In the genomic region with DNA sequence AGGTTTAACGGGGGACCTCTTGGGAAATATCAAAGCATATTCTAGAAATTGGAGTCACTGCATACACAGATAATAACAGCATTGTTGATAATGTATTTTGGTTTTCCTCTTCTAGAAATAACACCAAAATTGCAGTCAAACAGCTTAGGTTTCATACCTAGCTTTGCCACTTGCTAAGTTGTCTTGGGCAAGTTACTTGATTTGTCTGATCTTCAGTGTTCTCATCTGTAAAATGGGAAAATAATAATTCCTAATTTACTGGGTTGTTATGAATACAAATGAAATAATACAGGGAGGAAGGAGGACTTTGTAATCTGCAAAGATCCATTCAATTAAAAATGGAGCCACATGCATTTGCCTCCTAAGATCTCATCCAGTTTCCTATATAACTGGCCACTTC, we compare ENCODE assay signal across 18 cellular contexts. TPM values are rescaled to one million over a fixed set of nuclear protein-coding genes. Genes with fewer than 3 reads are reported as not detected.
A peak's percentile ranks its signal among the peaks of the same experiment; 100 is the strongest.
DNase-seq lines count a peak whose midpoint lies in the region; ATAC-seq, FAIRE-seq and TF ChIP-seq lines count a peak whose summit lies in the region.
"Had no signal": no experiment of that assay in that cellular context is flagged by ENCODE, and none has a peak within 500 bp of the region (broad histone marks: within the 10 kb centered on the region; RNA-seq: fewer than 3 reads in every experiment).

No MANE protein-coding gene starts in this region.

- H3K4me2 ChIP-seq in HepG2 (ENCODE audit: low read depth, low read length), result no peak overlapping the region
- H3K4me2 ChIP-seq in H1 (ENCODE audit: insufficient read depth in 1 of 2, low read depth in 2 of 2, low read length in 2 of 2), result no peak overlapping the region
- H3K4me2 ChIP-seq in neuronal stem cell (ENCODE audit: insufficient read depth, low read length, poor library complexity, severe bottlenecking), result no peak overlapping the region
- H3K4me2 ChIP-seq: BLaER1 had no signal

- no peak for TF ChIP-seq RAD21 in HepG2 (CRISPR knock-in tag; IDR thresholded peaks at IDR 0.05)
- TF ChIP-seq RAD21 in H1 (IDR thresholded peaks at IDR 0.05 in 1 of 2, conservative IDR thresholded peaks at IDR 0.05 in 1 of 2; ENCODE audit: low read depth in 2 of 2, low read length in 2 of 2), result no peak

- POLR2A ChIA-PET in HepG2 (lab: Yijun Ruan, JAX), result no interaction called here
- POLR2A ChIA-PET in H1 (lab: Charles Lee; ENCODE audit: partially characterized antibody), result interaction anchor here (0.6 kb wide), 1 partner anchor 109 kb away, joined by 4 read pairs; no protein-coding TSS in a partner anchor

- H2AFZ ChIP-seq in HepG2 (ENCODE audit: low read length) (peak overlapping the region; percentile 59), H1 (ENCODE audit: low read length) (0 out of 2 replicates have a peak overlapping the region, but pooled peaks have one; percentile 48), neuronal stem cell (ENCODE audit: low read length) (peak overlapping the region; percentile 60)
- H2AFZ ChIP-seq: GM23248 had no signal

- TF ChIP-seq CTCF in HepG2 (CRISPR knock-in tag; IDR thresholded peaks at IDR 0.05), result no peak
- no peak for TF ChIP-seq CTCF in right lobe of liver (IDR thresholded peaks at IDR 0.05)
- no peak for TF ChIP-seq CTCF in H1 (IDR thresholded peaks at IDR 0.05; ENCODE audit: control extremely low read depth in 1 of 3, insufficient read depth in 1 of 3, low read depth in 1 of 3, low read length in 3 of 3)

- BruUV-seq in HepG2 (replicated peaks; lab: Mats Ljungman, UMichigan), result no TSS peak

- no peaks in the 10 kb centered on the region for H3K9me3 ChIP-seq in HepG2 (ENCODE audit: low read length)
- no peaks in the 10 kb centered on the region for H3K9me3 ChIP-seq in right lobe of liver
- no peaks in the 10 kb centered on the region for H3K9me3 ChIP-seq in H1 (ENCODE audit: insufficient read depth in 2 of 2, low read depth in 1 of 2, low read length in 1 of 2)
- H3K9me3 ChIP-seq in neuronal stem cell (replicated peaks in 1 of 2; ENCODE audit: control insufficient read depth in 2 of 2, insufficient read depth in 1 of 2, low read depth in 1 of 2, low read length in 2 of 2), result no peaks in the 10 kb centered on the region
- H3K9me3 ChIP-seq: BLaER1 had no signal

- WGBS in HepG2 (ENCODE audit: low lambda C conversion rate), result 36% methylated on average over 1 of the region's 1 CpG
- 84% methylated on average over 1 of the region's 1 CpG for WGBS in right lobe of liver (ENCODE audit: insufficient coverage, low coverage, low lambda C conversion rate, missing lambda C conversion rate)
- 79% methylated on average over 1 of the region's 1 CpG; no CpG with 5 or more reads in 1 of the 2 experiments for WGBS in H1 (ENCODE audit: extremely low coverage in 1 of 2, insufficient coverage in 1 of 2, insufficient read length in 1 of 2, insufficient replicate concordance in 2 of 2, low coverage in 1 of 2, low lambda C conversion rate in 2 of 2, missing lambda C conversion rate in 1 of 2), 2 experiments
- no CpG with 5 or more reads among the region's 1 CpG for WGBS in neuronal stem cell (ENCODE audit: extremely low coverage in 2 of 2, insufficient read length in 2 of 2, insufficient replicate concordance in 1 of 2), 2 donors

- CTCF ChIA-PET in HepG2 (lab: Yijun Ruan, JAX; ENCODE audit: low intra/inter-chr PET ratio, low total read pairs) (no interaction called here), H1 (lab: Charles Lee; ENCODE audit: partially characterized antibody) (interaction anchor here (0.6 to 1.3 kb wide), 2 partner anchors 14 to 301 kb away, joined by 3 read pairs; no protein-coding TSS in a partner anchor)

- H3K27me3 ChIP-seq in HepG2 (ENCODE audit: control insufficient read depth in 1 of 2, insufficient read depth in 2 of 2, low read length in 2 of 2) (no peaks in the 10 kb centered on the region), right lobe of liver (no peaks in the 10 kb centered on the region), H1 (replicated peaks in 1 of 4; ENCODE audit: control insufficient read depth in 3 of 4, extremely low read depth in 1 of 4, insufficient read depth in 3 of 4, low read length in 3 of 4) (no peaks in the 10 kb centered on the region), neuronal stem cell (ENCODE audit: control insufficient read depth in 3 of 3, insufficient read depth in 3 of 3, low read depth in 1 of 3, low read length in 3 of 3) (no peaks in the 10 kb centered on the region)
- H3K27me3 ChIP-seq: BLaER1 had no signal

- no peaks in the 10 kb centered on the region for H3K79me1 ChIP-seq in H1 (ENCODE audit: low read depth, low read length)
- H3K79me1 ChIP-seq in neuronal stem cell (ENCODE audit: low read depth, low read length), result no peaks in the 10 kb centered on the region

- H2BK15ac ChIP-seq in H1 (ENCODE audit: low read length) (no peak overlapping the region), neuronal stem cell (ENCODE audit: low read length) (no peak overlapping the region)

- no peaks in the 10 kb centered on the region for H3K23me2 ChIP-seq in H1 (ENCODE audit: low read depth, low read length)

- H3K79me2 ChIP-seq in HepG2 (ENCODE audit: insufficient read depth, low read length), result no peaks in the 10 kb centered on the region
- H3K79me2 ChIP-seq in H1 (ENCODE audit: control insufficient read depth in 1 of 2, insufficient read depth in 2 of 2, low read length in 2 of 2), result no peaks in the 10 kb centered on the region

- ATAC-seq in HepG2 (no peak), right lobe of liver (no peak), GM18868 (IDR thresholded peaks at IDR 0.05; ENCODE audit: unreplicated experiment) (no peak), left colon (no peak)
- ATAC-seq: HCT116 had no signal

- H2BK120ac ChIP-seq in H1 (replicated peaks; ENCODE audit: low read depth, low read length) (no peak overlapping the region), neuronal stem cell (ENCODE audit: low read depth, low read length) (no peak overlapping the region)

- no peak overlapping the region for H3K56ac ChIP-seq in H1 (replicated peaks; ENCODE audit: insufficient read length, low read depth, low read length)

- in situ Hi-C loops in HepG2 (cut with HindIII; ENCODE audit: extremely low pct_ligation_motif_present, low pct_unique_long_range_greater_than_20kb), result no loop called here

- H4K20me1 ChIP-seq in HepG2 (ENCODE audit: insufficient read depth, low read length), result no peaks in the 10 kb centered on the region
- no peaks in the 10 kb centered on the region for H4K20me1 ChIP-seq in H1 (replicated peaks in 1 of 2; ENCODE audit: control insufficient read depth in 1 of 2, insufficient read depth in 2 of 2, low read length in 2 of 2)
- H4K20me1 ChIP-seq: BLaER1 had no signal

- intact Hi-C loops in HepG2 (cut with micrococcal nuclease; ENCODE audit: unreplicated experiment) (no loop called here), right lobe of liver (cut with DNase I) (no loop called here), left colon (cut with DNase I, micrococcal nuclease) (no loop called here)

- H4K91ac ChIP-seq in H1 (replicated peaks; ENCODE audit: insufficient read length, low read length) (no peak overlapping the region), neuronal stem cell (ENCODE audit: low read depth, low read length, poor library complexity) (no peak overlapping the region)

- H2BK12ac ChIP-seq in H1 (ENCODE audit: low read depth, low read length) (no peak overlapping the region), neuronal stem cell (ENCODE audit: low read length) (no peak overlapping the region)

- no peak overlapping the region for H3K9ac ChIP-seq in HepG2 (ENCODE audit: insufficient read depth, low read depth, low read length)
- no peak overlapping the region for H3K9ac ChIP-seq in H1 (replicated peaks in 1 of 4; ENCODE audit: extremely low read depth in 1 of 4, low read depth in 3 of 4, low read length in 3 of 4)
- H3K9ac ChIP-seq in neuronal stem cell (ENCODE audit: low read depth, low read length, poor library complexity), result no peak overlapping the region
- H3K9ac ChIP-seq: BLaER1, GM23248 had no signal

- H3K4me1 ChIP-seq in HepG2 (ENCODE audit: insufficient read depth, low read length), result 0 out of 2 replicates have a peak, but pooled peaks cover 9% of the 10 kb centered on the region
- no peaks in the 10 kb centered on the region for H3K4me1 ChIP-seq in right lobe of liver
- no peaks in the 10 kb centered on the region; a peak in 1 of 7 replicates for H3K4me1 ChIP-seq in H1 (replicated peaks in 1 of 4; ENCODE audit: control insufficient read depth in 3 of 4, insufficient read depth in 4 of 4, low read length in 3 of 4)
- peaks cover 0 to 3% of the 10 kb centered on the region in 2 donors for H3K4me1 ChIP-seq in neuronal stem cell (ENCODE audit: control insufficient read depth in 2 of 2, insufficient read depth in 1 of 2, low read depth in 1 of 2, low read length in 2 of 2)
- H3K4me1 ChIP-seq: BLaER1 had no signal

- no peak overlapping the region for H3K14ac ChIP-seq in H1 (ENCODE audit: insufficient read length)
- no peak overlapping the region for H3K14ac ChIP-seq in neuronal stem cell (ENCODE audit: low read length)

- H3K18ac ChIP-seq in H1 (ENCODE audit: extremely low read depth, low read length) (no peak overlapping the region), neuronal stem cell (ENCODE audit: low read length) (no peak overlapping the region)

- H4K8ac ChIP-seq in H1 (ENCODE audit: extremely low read depth, insufficient read depth, low read length), result no peak overlapping the region
- H4K8ac ChIP-seq in neuronal stem cell (ENCODE audit: low read depth, low read length), result no peak overlapping the region

- no peak overlapping the region for H2BK20ac ChIP-seq in H1 (ENCODE audit: low read length)

- H3K36me3 ChIP-seq in HepG2 (replicated peaks in 1 of 2; ENCODE audit: control insufficient read depth in 1 of 2, insufficient read depth in 2 of 2, low read length in 2 of 2) (no peaks in the 10 kb centered on the region), right lobe of liver (no peaks in the 10 kb centered on the region), H1 (ENCODE audit: control insufficient read depth in 2 of 4, insufficient read depth in 4 of 4, low read length in 3 of 4) (no peaks in the 10 kb centered on the region), neuronal stem cell (replicated peaks in 1 of 2; ENCODE audit: control insufficient read depth in 2 of 2, insufficient read depth in 2 of 2, low read length in 2 of 2) (no peaks in the 10 kb centered on the region)
- H3K36me3 ChIP-seq: BLaER1 had no signal

- H2AK5ac ChIP-seq in H1 (ENCODE audit: low read depth, low read length) (no peak overlapping the region), neuronal stem cell (ENCODE audit: low read depth, low read length) (no peak overlapping the region)

- H3K4ac ChIP-seq in H1 (replicated peaks; ENCODE audit: insufficient read length, low read depth, low read length), result no peak overlapping the region
- H3K4ac ChIP-seq in neuronal stem cell (ENCODE audit: low read length), result no peak overlapping the region

- FAIRE-seq in HepG2 (lab: Jason Lieb, UNC) (no peak), H1 (lab: Jason Lieb, UNC) (no peak)
- FAIRE-seq: GM12891, GM18507 had no signal

- TF ChIP-seq EP300 in HepG2 (IDR thresholded peaks at IDR 0.05; ENCODE audit: low read depth in 2 of 2, low read length in 2 of 2) (no peak), HepG2 (CRISPR knock-in tag; IDR thresholded peaks at IDR 0.05; ENCODE audit: borderline replicate concordance) (no peak), H1 (IDR thresholded peaks at IDR 0.05; ENCODE audit: borderline replicate concordance in 1 of 2, low read depth in 2 of 2, low read length in 2 of 2) (no peak)

- H3K4me3 ChIP-seq in HepG2 (replicated peaks in 1 of 3; ENCODE audit: insufficient read depth in 1 of 3, low read depth in 2 of 3, low read length in 3 of 3) (no peak overlapping the region), right lobe of liver (no peak overlapping the region), H1 (ENCODE audit: extremely low read depth in 1 of 4, insufficient read depth in 2 of 4, low read depth in 3 of 4, low read length in 4 of 4) (no peak overlapping the region), neuronal stem cell (ENCODE audit: low read length in 2 of 2) (no peak overlapping the region)
- H3K4me3 ChIP-seq: BLaER1, GM23248 had no signal

- DNase-seq in HepG2 (ENCODE audit: low spot score) (no peak), right lobe of liver (no peak), H1 (ENCODE audit: low read depth in 1 of 2, low spot score in 2 of 2) (no peak), neuronal stem cell (ENCODE audit: low spot score) (no peak), left colon (no peak)
- DNase-seq: Calu3; CD4-positive, alpha-beta memory T cell; COR-L47; DMS53; DMS79 treated with DMSO at 0.1 percent for 48 hours; GM23248; H9 had no signal

- H4K5ac ChIP-seq in H1 (ENCODE audit: insufficient read length, low read depth, low read length), result no peak overlapping the region

- H3K27ac ChIP-seq in HepG2 (ENCODE audit: extremely low read length, insufficient read depth, low read length) (no peak overlapping the region), right lobe of liver (no peak overlapping the region), H1 (ENCODE audit: low read depth, low read length) (no peak overlapping the region), neuronal stem cell (replicated peaks; ENCODE audit: low read length) (no peak overlapping the region)
- H3K27ac ChIP-seq: 22Rv1, BLaER1, GM23248 had no signal

- TF ChIP-seq POLR2A in HepG2 (IDR thresholded peaks at IDR 0.05; ENCODE audit: insufficient read depth in 1 of 2, low read depth in 2 of 2, low read length in 2 of 2) (no peak), right lobe of liver (IDR thresholded peaks at IDR 0.05) (no peak), H1 (IDR thresholded peaks at IDR 0.05; ENCODE audit: control extremely low read depth in 1 of 2, low read depth in 2 of 2, low read length in 2 of 2) (no peak)

- H2BK5ac ChIP-seq in H1 (ENCODE audit: low read depth, low read length) (no peak overlapping the region), neuronal stem cell (ENCODE audit: low read length) (no peak overlapping the region)

- H3K23ac ChIP-seq in H1 (ENCODE audit: insufficient read length) (no peak overlapping the region), neuronal stem cell (ENCODE audit: low read depth, low read length, poor library complexity) (no peak overlapping the region)

RNA-seq across cellular contexts. Expression of a gene that starts 20.3 kb away (rescaled TPM):
- total RNA-seq in HepG2 (2016; rRNA removed; fragmentation: Illumina TruSeq; extraction: Trizol) (87.2 and 123 TPM in 2 replicates), right lobe of liver (10 to 100 TPM; 12.3 to 20.8 (median 16.1) TPM), left colon (10 to 100 TPM; 25.8 to 36.8 TPM)
- 17.6 and 18.9 TPM in 2 replicates for total RNA-seq in HepG2 (2016; cell fraction: cytosol; rRNA removed; fragmentation: Illumina TruSeq; extraction: Trizol; ENCODE audit: low read depth)
- 87.4 and 114 TPM in 2 replicates for total RNA-seq in HepG2 (2016; cell fraction: insoluble cytoplasmic fraction; rRNA removed; fragmentation: Illumina TruSeq; extraction: Trizol)
- total RNA-seq in HepG2 (2016; cell fraction: membrane; rRNA removed; fragmentation: Illumina TruSeq; extraction: Trizol), result 27.1 and 31.8 TPM in 2 replicates
- 81.3 and 84.2 TPM in 2 replicates for total RNA-seq in HepG2 (2016; cell fraction: nucleus; rRNA removed; fragmentation: Illumina TruSeq; extraction: Trizol)
- polyA plus RNA-seq in HepG2 (2011; rRNA removed) (31.2 and 46.2 TPM in 2 replicates), H1 (2011; rRNA removed) (99.7 and 148 TPM in 2 replicates)
- polyA plus RNA-seq in HepG2 (2011; cell fraction: cytosol; rRNA removed), result 25.5 and 29.0 TPM in 2 replicates
- polyA plus RNA-seq in HepG2 (2011; cell fraction: nucleus; rRNA removed), result 31.8 and 35.5 TPM in 2 replicates
- 23.8 and 29.2 TPM in 2 replicates for polyA plus RNA-seq in HepG2 (2012)
- 3.5 and 3.6 TPM in 2 replicates for polyA plus RNA-seq in HepG2 (2016; cell fraction: cytosol; fragmentation: Illumina TruSeq; extraction: Trizol; ENCODE audit: low read depth)
- 76.0 and 81.2 TPM in 2 replicates for polyA plus RNA-seq in HepG2 (2016; cell fraction: insoluble cytoplasmic fraction; fragmentation: Illumina TruSeq; extraction: Trizol; ENCODE audit: low read depth)
- polyA plus RNA-seq in HepG2 (2016; cell fraction: membrane; fragmentation: Illumina TruSeq; extraction: Trizol; ENCODE audit: low read depth), result 9.6 and 11.5 TPM in 2 replicates
- polyA plus RNA-seq in HepG2 (2016; cell fraction: nucleus; fragmentation: Illumina TruSeq; extraction: Trizol; ENCODE audit: insufficient read depth, low read depth), result 94.6 and 95.0 TPM in 2 replicates
- polyA minus RNA-seq in HepG2 (2011; rRNA and poly(A)+ RNA removed; ENCODE audit: low replicate concordance), result 55.5 and 185 TPM in 2 replicates
- 36.1 and 39.6 TPM in 2 replicates for polyA minus RNA-seq in HepG2 (2011; cell fraction: cytosol; rRNA and poly(A)+ RNA removed)
- polyA minus RNA-seq in HepG2 (2011; cell fraction: nucleus; rRNA and poly(A)+ RNA removed), result 59.9 and 64.2 TPM in 2 replicates
- total RNA-seq in H1 (2021; fragmentation: NEBNext Ultra II Directional; extraction: Animal tissue kit (Norgen Biotek cat#: 25700)), result 199 and 216 TPM in 2 replicates
- 145 TPM for polyA plus RNA-seq in H1 (2011; cell fraction: cytosol; rRNA removed)
- 128 TPM for polyA plus RNA-seq in H1 (2011; cell fraction: nucleus; rRNA removed)
- 106 to 155 TPM (median 126 TPM) in 4 replicates for polyA plus RNA-seq in H1 (2012, experiment 1 of 2)
- 11.3 TPM for polyA plus RNA-seq in H1 (2012, experiment 2 of 2)
- 165 TPM for polyA plus RNA-seq in H1 (2013, experiment 1 of 2)
- 153 TPM for polyA plus RNA-seq in H1 (2013, experiment 2 of 2)
- polyA minus RNA-seq in H1 (2011; rRNA and poly(A)+ RNA removed), result 279 and 339 TPM in 2 replicates
- 108 TPM for polyA minus RNA-seq in H1 (2011; cell fraction: cytosol; rRNA and poly(A)+ RNA removed)
- polyA minus RNA-seq in H1 (2011; cell fraction: nucleus; rRNA and poly(A)+ RNA removed), result 166 TPM
- polyA plus RNA-seq in neuronal stem cell (2013, experiment 1 of 2), result 90.3 TPM
- 93.1 TPM for polyA plus RNA-seq in neuronal stem cell (2013, experiment 2 of 2)

RNA-seq across cellular contexts. Expression of a gene that starts 27.6 kb away (rescaled TPM):
- total RNA-seq in HepG2 (2016; rRNA removed; fragmentation: Illumina TruSeq; extraction: Trizol) (7.4 and 11.5 TPM in 2 replicates), right lobe of liver (10 to 100 TPM in 3 of 6 experiments, 1 to 10 TPM in 3; 9.1 to 14.1 (median 11.0) TPM), left colon (10 to 100 TPM; 17.4 to 21.0 TPM)
- 2.7 and 3.3 TPM in 2 replicates for total RNA-seq in HepG2 (2016; cell fraction: cytosol; rRNA removed; fragmentation: Illumina TruSeq; extraction: Trizol; ENCODE audit: low read depth)
- total RNA-seq in HepG2 (2016; cell fraction: insoluble cytoplasmic fraction; rRNA removed; fragmentation: Illumina TruSeq; extraction: Trizol), result 6.5 and 9.3 TPM in 2 replicates
- total RNA-seq in HepG2 (2016; cell fraction: membrane; rRNA removed; fragmentation: Illumina TruSeq; extraction: Trizol), result 6.5 and 6.8 TPM in 2 replicates
- 15.9 and 18.5 TPM in 2 replicates for total RNA-seq in HepG2 (2016; cell fraction: nucleus; rRNA removed; fragmentation: Illumina TruSeq; extraction: Trizol)
- polyA plus RNA-seq in HepG2 (2011; rRNA removed) (7.6 and 8.4 TPM in 2 replicates), H1 (2011; rRNA removed) (7.5 and 10.9 TPM in 2 replicates)
- 4.1 and 5.8 TPM in 2 replicates for polyA plus RNA-seq in HepG2 (2011; cell fraction: cytosol; rRNA removed)
- polyA plus RNA-seq in HepG2 (2011; cell fraction: nucleus; rRNA removed), result 6.9 and 7.2 TPM in 2 replicates
- polyA plus RNA-seq in HepG2 (2012), result 6.3 and 7.7 TPM in 2 replicates
- polyA plus RNA-seq in HepG2 (2016; cell fraction: cytosol; fragmentation: Illumina TruSeq; extraction: Trizol; ENCODE audit: low read depth), result 1.2 and 1.4 TPM in 2 replicates
- polyA plus RNA-seq in HepG2 (2016; cell fraction: insoluble cytoplasmic fraction; fragmentation: Illumina TruSeq; extraction: Trizol; ENCODE audit: low read depth), result 9.6 and 10.8 TPM in 2 replicates
- 2.7 and 3.8 TPM in 2 replicates for polyA plus RNA-seq in HepG2 (2016; cell fraction: membrane; fragmentation: Illumina TruSeq; extraction: Trizol; ENCODE audit: low read depth)
- 9.5 and 10.3 TPM in 2 replicates for polyA plus RNA-seq in HepG2 (2016; cell fraction: nucleus; fragmentation: Illumina TruSeq; extraction: Trizol; ENCODE audit: insufficient read depth, low read depth)
- 16.7 and 23.5 TPM in 2 replicates for polyA minus RNA-seq in HepG2 (2011; rRNA and poly(A)+ RNA removed; ENCODE audit: low replicate concordance)
- polyA minus RNA-seq in HepG2 (2011; cell fraction: cytosol; rRNA and poly(A)+ RNA removed), result 7.1 and 8.0 TPM in 2 replicates
- polyA minus RNA-seq in HepG2 (2011; cell fraction: nucleus; rRNA and poly(A)+ RNA removed), result 43.4 and 52.3 TPM in 2 replicates
- 24.3 and 25.8 TPM in 2 replicates for total RNA-seq in H1 (2021; fragmentation: NEBNext Ultra II Directional; extraction: Animal tissue kit (Norgen Biotek cat#: 25700))
- 7.7 TPM for polyA plus RNA-seq in H1 (2011; cell fraction: cytosol; rRNA removed)
- 13.1 TPM for polyA plus RNA-seq in H1 (2011; cell fraction: nucleus; rRNA removed)
- polyA plus RNA-seq in H1 (2012, experiment 1 of 2), result 8.3 to 12.2 TPM (median 10.5 TPM) in 4 replicates
- polyA plus RNA-seq in H1 (2012, experiment 2 of 2), result 2.8 TPM
- polyA plus RNA-seq in H1 (2013, experiment 1 of 2), result 21.5 TPM
- polyA plus RNA-seq in H1 (2013, experiment 2 of 2), result 19.5 TPM
- 29.3 and 32.7 TPM in 2 replicates for polyA minus RNA-seq in H1 (2011; rRNA and poly(A)+ RNA removed)
- 10.5 TPM for polyA minus RNA-seq in H1 (2011; cell fraction: cytosol; rRNA and poly(A)+ RNA removed)
- 53.6 TPM for polyA minus RNA-seq in H1 (2011; cell fraction: nucleus; rRNA and poly(A)+ RNA removed)
- polyA plus RNA-seq in neuronal stem cell (2013, experiment 1 of 2), result 25.1 TPM
- 25.6 TPM for polyA plus RNA-seq in neuronal stem cell (2013, experiment 2 of 2)
